ENCODE assay signal across 21 cellular contexts in genomic region chr10:21083861-21084260, GRCh38.
A peak's percentile ranks its signal among the peaks of the same experiment; 100 is the strongest.
DNase-seq lines count a peak whose midpoint lies in the region; ATAC-seq, FAIRE-seq and TF ChIP-seq lines count a peak whose summit lies in the region.
"Had no signal": no experiment of that assay in that cellular context is flagged by ENCODE, and none has a peak within 500 bp of the region (broad histone marks: within the 10 kb centered on the region; RNA-seq: fewer than 3 reads in every experiment).

No MANE protein-coding gene starts in this region.

- POLR2A ChIA-PET in HEK293 (lab: Yijun Ruan, JAX): no interaction called here

- H3K27me3 ChIP-seq in psoas muscle (ENCODE audit: insufficient read depth in 3 of 3, low read length in 2 of 3): peaks cover 0 to 2% (median 0%) of the 10 kb centered on the region in 3 donors
- H3K27me3 ChIP-seq: esophagus muscularis mucosa had no signal

- TF ChIP-seq CTCF in HEK293 (tag by site-specific recombination; IDR thresholded peaks at IDR 0.05): no peak
- TF ChIP-seq CTCF in fibroblast of pulmonary artery (IDR thresholded peaks at IDR 0.05; ENCODE audit: low read length, missing control alignments): no peak
- no peak for TF ChIP-seq CTCF in psoas muscle (IDR thresholded peaks at IDR 0.05)

- intact Hi-C loops in psoas muscle (cut with DNase I): loop anchor here in 1 of 2 donors (10.0 kb wide), 1 partner anchor 411 kb away; no protein-coding TSS in a partner anchor

- WGBS in psoas muscle, 3 donors: 69 to 72% (median 71%) methylated on average over 3 of the region's 3 CpGs

- no peak for ATAC-seq in psoas muscle
- no peak for ATAC-seq in HG02852 (IDR thresholded peaks at IDR 0.05; ENCODE audit: unreplicated experiment)
- ATAC-seq: activated CD8-positive, alpha-beta memory T cell treated with anti-CD3 and anti-CD28 coated beads, Interleukin-2, amount 10 ng/mL, durations not matched to agents 7 days and 5 days; activated naive CD8-positive, alpha-beta T cell treated with anti-CD3 and anti-CD28 coated beads, Interleukin-2, amount 50 U/mL, for 24 hours; right cardiac atrium; SK-N-SH treated with all-trans-retinoic acid at 6 μM for 48 hours had no signal

- H3K36me3 ChIP-seq in HEK293 (ENCODE audit: control insufficient read depth in 2 of 2, insufficient read depth in 1 of 2, low read length in 2 of 2) (no peaks in the 10 kb centered on the region), psoas muscle (ENCODE audit: insufficient read depth in 1 of 2, low read depth in 1 of 2) (no peaks in the 10 kb centered on the region)
- H3K36me3 ChIP-seq: esophagus muscularis mucosa had no signal

- FAIRE-seq in A204.1 (lab: Jason Lieb, UNC): peak; percentile 67

- H3K4me3 ChIP-seq in HEK293 (ENCODE audit: low read depth, low read length): no peak overlapping the region
- no peak overlapping the region for H3K4me3 ChIP-seq in fibroblast of pulmonary artery (replicated peaks; ENCODE audit: low read depth, low read length)
- H3K4me3 ChIP-seq in psoas muscle: no peak overlapping the region
- H3K4me3 ChIP-seq: esophagus muscularis mucosa had no signal

- CTCF ChIA-PET in HEK293 (lab: Yijun Ruan, JAX): interaction anchor here (0.7 kb wide), 2 partner anchors 55 to 182 kb away, joined by 3 read pairs; no protein-coding TSS in a partner anchor

- H3K27ac ChIP-seq in HEK293 (ENCODE audit: extremely low read depth, low read depth, low read length) (no peak overlapping the region), psoas muscle (no peak overlapping the region)
- H3K27ac ChIP-seq: esophagus muscularis mucosa had no signal

- DNase-seq in NCI-H510A treated with DMSO at 0.1 percent for 48 hours (lab: John Stamatoyannopoulos, UW) (peak; percentile 53), fibroblast of pulmonary artery (ENCODE audit: low read depth) (peak; percentile 12), cerebellar cortex (ENCODE audit: low spot score) (no peak), NOMO-1 treated with dmso at 0.1 percent for 144 hours (lab: John Stamatoyannopoulos, UW; ENCODE audit: unreplicated experiment) (no peak), psoas muscle (no peak)
- DNase-seq: activated CD8-positive, alpha-beta memory T cell treated with anti-CD3 and anti-CD28 coated beads, Interleukin-2, amount 10 ng/mL, durations not matched to agents 7 days and 5 days; activated naive CD8-positive, alpha-beta T cell treated with anti-CD3 and anti-CD28 coated beads, Interleukin-2, amount 50 U/mL, for 24 hours; Caco-2; glutamatergic neuron; HCEC 1CT; Kasumi-1; NCI-H526; occipital lobe; OCI-M1; right cardiac atrium; T-helper 9 cell had no signal

- H3K9me3 ChIP-seq in HEK293 (ENCODE audit: control insufficient read depth, insufficient read depth, low read depth, low read length) (no peaks in the 10 kb centered on the region), psoas muscle (no peaks in the 10 kb centered on the region)
- H3K9me3 ChIP-seq: esophagus muscularis mucosa had no signal

- peaks cover 3% of the 10 kb centered on the region; the same call in 1 of the 2 replicates for H3K4me1 ChIP-seq in HEK293 (ENCODE audit: control insufficient read depth, insufficient read depth, low read length)
- no peaks in the 10 kb centered on the region for H3K4me1 ChIP-seq in psoas muscle
- H3K4me1 ChIP-seq: esophagus muscularis mucosa had no signal

TF ChIP-seq in HEK293, 187 proteins besides CTCF, POLR2A, EP300 and RAD21:
- no peak for TF ChIP-seq SP7 (tag by site-specific recombination; IDR thresholded peaks at IDR 0.05)
- peak; percentile 71 for TF ChIP-seq ZNF10 (tag by site-specific recombination; IDR thresholded peaks at IDR 0.05)
- no peak for TF ChIP-seq ELK4 (IDR thresholded peaks at IDR 0.05; ENCODE audit: borderline replicate concordance, low read depth, low read length)

Comparison
In these comparisons a context has a peak if more than half of its experiments do, and no peak if none do; other contexts are left out.
1. DNase-seq: peak in NCI-H510A treated with DMSO at 0.1 percent for 48 hours (single experiment) and fibroblast of pulmonary artery (single experiment); none in cerebellar cortex (single experiment), NOMO-1 treated with dmso at 0.1 percent for 144 hours (single experiment) and psoas muscle (0 of 2).